ENCODE assay signal across 8 cellular contexts in genomic region chr13:28819748-28820098, GRCh38. TPM values are rescaled to one million over a fixed set of nuclear protein-coding genes. Genes with fewer than 3 reads are reported as not detected.
A peak's percentile ranks its signal among the peaks of the same experiment; 100 is the strongest.
DNase-seq lines count a peak whose midpoint lies in the region; ATAC-seq and TF ChIP-seq lines count a peak whose summit lies in the region.

No MANE protein-coding gene starts in this region.

- no peak for TF ChIP-seq EP300 in transverse colon (IDR thresholded peaks at IDR 0.05; ENCODE audit: low read depth)

- ATAC-seq in GM19438 (IDR thresholded peaks at IDR 0.05; ENCODE audit: low read depth, unreplicated experiment) (peak; percentile 63), GM19395 (IDR thresholded peaks at IDR 0.05; ENCODE audit: unreplicated experiment) (no peak)

- no peaks in the 10 kb centered on the region for H3K36me3 ChIP-seq in endodermal cell (ENCODE audit: control insufficient read depth, insufficient read depth, low read length)
- H3K36me3 ChIP-seq in transverse colon = no peaks in the 10 kb centered on the region

- DNase-seq in AG09319 (ENCODE audit: extremely low read depth, low read depth) = no peak
- DNase-seq in NCI-H1092 treated with DMSO at 0.1 percent for 48 hours (lab: John Stamatoyannopoulos, UW) = peak; percentile 8
- DNase-seq in activated CD4-positive, alpha-beta T cell treated with anti-CD3 and anti-CD28 coated beads, Interleukin-2, amount 50 U/mL, for 4 hours = peak; percentile 8 to 27
- peak; percentile 92 for DNase-seq in endodermal cell
- DNase-seq in middle frontal gyrus (ENCODE audit: extremely low spot score, low spot score) = peak; percentile 24
- peak; percentile 28 for DNase-seq in transverse colon

- no peaks in the 10 kb centered on the region for H3K36me3 Mint-ChIP-seq in endodermal cell (ENCODE audit: low read depth)

- H3K27me3 Mint-ChIP-seq in endodermal cell (ENCODE audit: insufficient read depth) = peaks cover 72% of the 10 kb centered on the region

- peaks cover 4% of the 10 kb centered on the region for H3K4me1 Mint-ChIP-seq in endodermal cell

- no peak overlapping the region for H3K9ac ChIP-seq in endodermal cell (ENCODE audit: extremely low read depth, low read length, poor library complexity, severe bottlenecking)

- TF ChIP-seq CTCF in AG09319 (IDR thresholded peaks at IDR 0.05; ENCODE audit: low read depth, low read length) = peak; percentile 8
- peak; percentile 63 for TF ChIP-seq CTCF in endodermal cell (conservative IDR thresholded peaks at IDR 0.05)
- peak in 1 of 5 experiments; percentile 8 for TF ChIP-seq CTCF in transverse colon (IDR thresholded peaks at IDR 0.05)

- in situ Hi-C loops in transverse colon (cut with MboI; ENCODE audit: low pct_ligation_motif_present in 1 of 4, low pct_unique_long_range_greater_than_20kb in 1 of 4, low sequenced_read_pairs in 3 of 4) = loop anchor here in 1 of 4 donors (25.0 kb wide), 1 partner anchor 443 kb away; no protein-coding TSS in a partner anchor

- H3K9me3 Mint-ChIP-seq in endodermal cell = peaks cover 5% of the 10 kb centered on the region

- H3K27me3 ChIP-seq in endodermal cell (ENCODE audit: control insufficient read depth, insufficient read depth, low read length, poor library complexity, severe bottlenecking) (peaks cover 54% of the 10 kb centered on the region), transverse colon (peaks cover 67% of the 10 kb centered on the region)

- no peak overlapping the region for H3K27ac Mint-ChIP-seq in endodermal cell

- WGBS in endodermal cell (ENCODE audit: insufficient coverage in 1 of 2, insufficient read length in 1 of 2), 2 experiments = 0% methylated on average over 52 of the region's 55 CpGs; no CpG with 5 or more reads in 1 of the 2 experiments
- 0% methylated on average over 3 of the region's 55 CpGs; no CpG with 5 or more reads in 1 of the 2 donors for WGBS in transverse colon (ENCODE audit: low coverage in 1 of 2), 2 donors

- TF ChIP-seq POLR2A in transverse colon (IDR thresholded peaks at IDR 0.05) = no peak

- H3K27ac ChIP-seq in endodermal cell (ENCODE audit: low read depth, low read length) = no peak overlapping the region
- H3K27ac ChIP-seq in transverse colon = no peak overlapping the region

- intact Hi-C loops in transverse colon (cut with DNase I; ENCODE audit: low total_unique reads) = no loop called here

- H3K4me1 ChIP-seq in endodermal cell (ENCODE audit: control insufficient read depth, insufficient read depth, low read length) = no peaks in the 10 kb centered on the region
- peaks cover 0 to 15% (median 5%) of the 10 kb centered on the region in 4 donors for H3K4me1 ChIP-seq in transverse colon

- H3K9me3 ChIP-seq in endodermal cell (ENCODE audit: control insufficient read depth, low read length) = peaks cover 15% of the 10 kb centered on the region
- peaks cover 0 to 5% of the 10 kb centered on the region in 2 donors for H3K9me3 ChIP-seq in transverse colon

- H3K4me3 ChIP-seq in endodermal cell (ENCODE audit: low read length) (peak overlapping the region; percentile 78), transverse colon (peak overlapping the region in 2 of 4 donors; percentile 26 to 45)

- peak overlapping the region; percentile 47 for H3K4me3 Mint-ChIP-seq in endodermal cell

RNA-seq across cellular contexts. Expression of gene MTUS2, which starts 0.4 kb away (rescaled TPM):
- 1 to 10 TPM; 1.2 to 1.3 TPM for total RNA-seq in endodermal cell
- polyA plus RNA-seq in endodermal cell (2013, experiment 1 of 2) = 0.85 TPM
- 1.5 TPM for polyA plus RNA-seq in endodermal cell (2013, experiment 2 of 2)
- total RNA-seq in transverse colon = under 1 TPM; 0.16 to 0.75 (median 0.24) TPM
